ENCODE assay signal across 1 cellular context in the genomic region with DNA sequence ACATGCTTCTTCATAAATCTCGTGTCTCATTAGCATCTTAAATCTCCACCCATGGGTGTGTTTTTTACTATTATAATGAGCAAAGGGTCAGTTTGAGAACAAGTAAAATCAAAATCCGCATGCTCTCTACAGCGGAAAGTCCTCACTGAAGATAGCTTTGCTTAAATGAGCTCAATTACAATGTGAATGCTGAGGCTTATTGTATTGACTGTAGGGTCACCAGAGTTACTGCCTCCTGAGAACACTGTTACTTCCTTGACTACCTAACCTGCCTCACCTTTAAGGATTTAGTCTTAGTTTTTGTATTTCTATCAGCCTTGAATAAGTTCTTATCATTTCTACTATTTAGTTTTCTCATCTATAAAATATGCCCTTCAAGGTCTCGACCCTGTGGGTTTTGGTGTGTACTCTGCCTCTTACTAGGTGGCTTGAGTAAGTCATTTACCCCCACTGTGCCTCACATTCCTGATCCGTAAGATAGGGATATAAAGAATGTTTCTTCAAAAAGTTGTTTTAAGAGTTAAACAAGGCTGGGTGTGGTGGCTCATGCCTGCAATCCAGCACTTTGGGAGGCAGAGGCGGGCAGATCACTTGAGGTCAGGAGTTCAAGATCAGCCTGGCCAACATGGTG.
TF ChIP-seq lines count a peak whose summit lies in the region.

No MANE protein-coding gene starts in this region.

TF ChIP-seq in GM12878, 131 proteins besides CTCF, POLR2A, EP300 and RAD21:
- no peak for TF ChIP-seq SMC3 (IDR thresholded peaks at IDR 0.05; ENCODE audit: borderline replicate concordance, low read length)
- TF ChIP-seq NR2F1 (conservative IDR thresholded peaks at IDR 0.05): 0 out of 2 replicates have a peak, but pooled peaks have one; percentile 11
